In genomic region chr21:34177919-34178567, GRCh38 we compare ENCODE assay signal across 21 cellular contexts.
A peak's percentile ranks its signal among the peaks of the same experiment; 100 is the strongest.
DNase-seq lines count a peak whose midpoint lies in the region; ATAC-seq and TF ChIP-seq lines count a peak whose summit lies in the region.
"Had no signal": no experiment of that assay in that cellular context is flagged by ENCODE, and none has a peak within 500 bp of the region (broad histone marks: within the 10 kb centered on the region; RNA-seq: fewer than 3 reads in every experiment).

No MANE protein-coding gene starts in this region.

- H3K4me1 Mint-ChIP-seq in activated CD8-positive, alpha-beta T cell treated with anti-CD3 and anti-CD28 coated beads for 36 hours (ENCODE audit: low read depth): no peaks in the 10 kb centered on the region
- no peaks in the 10 kb centered on the region for H3K4me1 Mint-ChIP-seq in activated CD8-positive, alpha-beta T cell treated with anti-CD3 and anti-CD28 coated beads, Interleukin-2, amount 10 ng/mL, durations not matched to agents 7 days and 5 days (ENCODE audit: low read depth)
- peaks cover 34% of the 10 kb centered on the region for H3K4me1 Mint-ChIP-seq in GM23338
- peaks cover 14% of the 10 kb centered on the region for H3K4me1 Mint-ChIP-seq in activated T-helper 1 cell treated with anti-CD3 and anti-CD28 coated beads, Interleukin-12 subunit alpha, Interleukin-12 subunit beta, Interleukin-2, Interleukin-4 antibody, amounts not matched to agents 30 ng/mL and 10 ng/mL and 1 ng/mL, durations not matched to agents 14 hours and 24 hours and 36 hours (ENCODE audit: low read depth)
- H3K4me1 Mint-ChIP-seq: B cell had no signal

- H3K9me3 ChIP-seq in sigmoid colon: no peaks in the 10 kb centered on the region
- H3K9me3 ChIP-seq in SK-N-SH: peaks cover 11% of the 10 kb centered on the region

- H3F3A ChIP-seq in GM23338 (replicated peaks; ENCODE audit: low read depth): no peaks in the 10 kb centered on the region
- no peaks in the 10 kb centered on the region for H3F3A ChIP-seq in SK-N-SH (replicated peaks; ENCODE audit: insufficient read depth)

- H3K4me1 ChIP-seq in GM23338 (ENCODE audit: insufficient read depth) (peaks cover 31% of the 10 kb centered on the region), sigmoid colon (peaks cover 0 to 13% (median 3%) of the 10 kb centered on the region in 4 donors), SK-N-SH (ENCODE audit: control insufficient read depth in 1 of 2, insufficient read depth in 2 of 2, low read depth in 1 of 2, low read length in 1 of 2) (peaks cover 0 to 2% of the 10 kb centered on the region in 2 experiments; a peak in 1 of 4 replicates)
- H3K4me1 ChIP-seq: BLaER1 treated with 17β-estradiol and CSF1 and Interleukin-3, amounts not matched to agents 10 nM and 100 nM had no signal

- H3K9me2 ChIP-seq in GM23338 (ENCODE audit: insufficient read depth) (peaks cover 3% of the 10 kb centered on the region; the same call in 1 of the 2 replicates), SK-N-SH (no peaks in the 10 kb centered on the region)

- TF ChIP-seq RAD21 in SK-N-SH (IDR thresholded peaks at IDR 0.05; ENCODE audit: low read length): no peak

- H2AFZ ChIP-seq in GM23338 (no peak overlapping the region), SK-N-SH (ENCODE audit: low read depth) (no peak overlapping the region)

- no peaks in the 10 kb centered on the region for H3K79me2 ChIP-seq in GM23338 (replicated peaks; ENCODE audit: insufficient read depth)
- H3K79me2 ChIP-seq in SK-N-SH (ENCODE audit: insufficient read depth): no peaks in the 10 kb centered on the region

- CTCF ChIA-PET in activated CD8-positive, alpha-beta T cell treated with anti-CD3 and anti-CD28 coated beads for 36 hours (lab: Charles Lee): interaction anchor here (1.1 kb wide), 1 partner anchor 254 kb away, joined by 3 read pairs; no protein-coding TSS in a partner anchor
- CTCF ChIA-PET in activated CD8-positive, alpha-beta T cell treated with anti-CD3 and anti-CD28 coated beads, Interleukin-2, amount 10 ng/mL, durations not matched to agents 7 days and 5 days (lab: Charles Lee): no interaction called here
- CTCF ChIA-PET in SK-N-SH (lab: Yijun Ruan, JAX): interaction anchor here (1.1 kb wide), 1 partner anchor 24 kb away, joined by 3 read pairs; no protein-coding TSS in a partner anchor

- H3K27me3 ChIP-seq in GM23338 (ENCODE audit: insufficient read depth) (peaks cover 42% of the 10 kb centered on the region), sigmoid colon (no peaks in the 10 kb centered on the region), SK-N-SH (ENCODE audit: insufficient read depth) (no peaks in the 10 kb centered on the region)
- H3K27me3 ChIP-seq: BLaER1 treated with 17β-estradiol and CSF1 and Interleukin-3, amounts not matched to agents 10 nM and 100 nM had no signal

- H4K20me1 ChIP-seq in GM23338 (replicated peaks; ENCODE audit: insufficient read depth): no peaks in the 10 kb centered on the region
- no peaks in the 10 kb centered on the region for H4K20me1 ChIP-seq in SK-N-SH (ENCODE audit: insufficient read depth)
- H4K20me1 ChIP-seq: BLaER1 treated with 17β-estradiol and CSF1 and Interleukin-3, amounts not matched to agents 10 nM and 100 nM had no signal

- DNase-seq in activated CD8-positive, alpha-beta T cell treated with anti-CD3 and anti-CD28 coated beads for 36 hours: no peak
- no peak for DNase-seq in activated CD8-positive, alpha-beta T cell treated with anti-CD3 and anti-CD28 coated beads, Interleukin-2, amount 10 ng/mL, durations not matched to agents 7 days and 5 days
- DNase-seq in GM23338 (ENCODE audit: low spot score) (no peak), sigmoid colon (peak; percentile 8), SK-N-SH (no peak), putamen (ENCODE audit: low spot score) (no peak)
- no peak for DNase-seq in activated T-helper 1 cell treated with anti-CD3 and anti-CD28 coated beads, Interleukin-12 subunit alpha, Interleukin-12 subunit beta, Interleukin-2, Interleukin-4 antibody, amounts not matched to agents 30 ng/mL and 10 ng/mL and 1 ng/mL, durations not matched to agents 14 hours and 24 hours and 36 hours (ENCODE audit: low spot score)
- DNase-seq: Calu3; CD8-positive, alpha-beta T cell; DMS53; DND-41; EL; GOT3; H7; HFFc6 had no signal

- peak; percentile 17 for ATAC-seq in activated CD8-positive, alpha-beta T cell treated with anti-CD3 and anti-CD28 coated beads for 36 hours
- no peak for ATAC-seq in activated CD8-positive, alpha-beta T cell treated with anti-CD3 and anti-CD28 coated beads, Interleukin-2, amount 10 ng/mL, durations not matched to agents 7 days and 5 days
- no peak for ATAC-seq in GM23338
- ATAC-seq: CD8-positive, alpha-beta T cell; GM12878; HCT116; HepG2 had no signal

- H3K4me2 ChIP-seq in GM23338 (0 out of 2 replicates have a peak overlapping the region, but pooled peaks have one; percentile 58), SK-N-SH (no peak overlapping the region)
- H3K4me2 ChIP-seq: BLaER1 treated with 17β-estradiol and CSF1 and Interleukin-3, amounts not matched to agents 10 nM and 100 nM had no signal

- H3K27ac ChIP-seq in GM23338 (ENCODE audit: low read depth): no peak overlapping the region
- no peak overlapping the region for H3K27ac ChIP-seq in sigmoid colon
- H3K27ac ChIP-seq in SK-N-SH (ENCODE audit: low read depth in 2 of 2, low read length in 1 of 2): no peak overlapping the region
- H3K27ac ChIP-seq: BLaER1 treated with 17β-estradiol and CSF1 and Interleukin-3, amounts not matched to agents 10 nM and 100 nM had no signal

- peaks cover 12% of the 10 kb centered on the region for H3K9me3 Mint-ChIP-seq in activated CD8-positive, alpha-beta T cell treated with anti-CD3 and anti-CD28 coated beads for 36 hours
- H3K9me3 Mint-ChIP-seq in activated CD8-positive, alpha-beta T cell treated with anti-CD3 and anti-CD28 coated beads, Interleukin-2, amount 10 ng/mL, durations not matched to agents 7 days and 5 days (ENCODE audit: insufficient read depth): peaks cover 19% of the 10 kb centered on the region
- peaks cover 7% of the 10 kb centered on the region; the same call in 2 of the 3 replicates for H3K9me3 Mint-ChIP-seq in GM23338
- H3K9me3 Mint-ChIP-seq in activated T-helper 1 cell treated with anti-CD3 and anti-CD28 coated beads, Interleukin-12 subunit alpha, Interleukin-12 subunit beta, Interleukin-2, Interleukin-4 antibody, amounts not matched to agents 30 ng/mL and 10 ng/mL and 1 ng/mL, durations not matched to agents 14 hours and 24 hours and 36 hours: peaks cover 30% of the 10 kb centered on the region

- no peak overlapping the region for H3K9ac ChIP-seq in SK-N-SH
- H3K9ac ChIP-seq: BLaER1 treated with 17β-estradiol and CSF1 and Interleukin-3, amounts not matched to agents 10 nM and 100 nM had no signal

- TF ChIP-seq EP300 in sigmoid colon (IDR thresholded peaks at IDR 0.05) (no peak), SK-N-SH (IDR thresholded peaks at IDR 0.05; ENCODE audit: borderline replicate concordance in 1 of 2, low read depth in 1 of 2, low read length in 1 of 2) (no peak)

- 85 to 86% methylated on average over 7 of the region's 7 CpGs for WGBS in sigmoid colon, 2 donors
- 45% methylated on average over 7 of the region's 7 CpGs for WGBS in SK-N-SH (ENCODE audit: low lambda C conversion rate)

- POLR2A ChIA-PET in activated CD8-positive, alpha-beta T cell treated with anti-CD3 and anti-CD28 coated beads for 36 hours (lab: Charles Lee): no interaction called here
- POLR2A ChIA-PET in activated CD8-positive, alpha-beta T cell treated with anti-CD3 and anti-CD28 coated beads, Interleukin-2, amount 10 ng/mL, durations not matched to agents 7 days and 5 days (lab: Charles Lee): no interaction called here
- POLR2A ChIA-PET in SK-N-SH (lab: Yijun Ruan, JAX): no interaction called here

- H3K36me3 ChIP-seq in GM23338 (ENCODE audit: insufficient read depth) (no peaks in the 10 kb centered on the region), sigmoid colon (no peaks in the 10 kb centered on the region), SK-N-SH (replicated peaks in 1 of 2; ENCODE audit: control insufficient read depth in 1 of 2, insufficient read depth in 2 of 2, low read length in 1 of 2) (no peaks in the 10 kb centered on the region)

- H3K4me3 ChIP-seq in GM23338: no peak overlapping the region
- no peak overlapping the region for H3K4me3 ChIP-seq in sigmoid colon
- no peak overlapping the region for H3K4me3 ChIP-seq in SK-N-SH (ENCODE audit: low read depth in 2 of 2, low read length in 1 of 2)
- H3K4me3 ChIP-seq: BLaER1 treated with 17β-estradiol and CSF1 and Interleukin-3, amounts not matched to agents 10 nM and 100 nM; GM12878 had no signal

- intact Hi-C loops in activated CD8-positive, alpha-beta T cell treated with anti-CD3 and anti-CD28 coated beads for 36 hours (cut with micrococcal nuclease): no loop called here
- intact Hi-C loops in activated T-helper 1 cell treated with anti-CD3 and anti-CD28 coated beads, Interleukin-12 subunit alpha, Interleukin-12 subunit beta, Interleukin-2, Interleukin-4 antibody, amounts not matched to agents 30 ng/mL and 10 ng/mL and 1 ng/mL, durations not matched to agents 14 hours and 24 hours and 36 hours (cut with micrococcal nuclease): no loop called here
- intact Hi-C loops in sigmoid colon (cut with DNase I): no loop called here

- H3K36me3 Mint-ChIP-seq in activated CD8-positive, alpha-beta T cell treated with anti-CD3 and anti-CD28 coated beads for 36 hours (ENCODE audit: low read depth): peaks cover 7% of the 10 kb centered on the region
- H3K36me3 Mint-ChIP-seq in activated CD8-positive, alpha-beta T cell treated with anti-CD3 and anti-CD28 coated beads, Interleukin-2, amount 10 ng/mL, durations not matched to agents 7 days and 5 days (ENCODE audit: low read depth): peaks cover 10% of the 10 kb centered on the region
- H3K36me3 Mint-ChIP-seq in GM23338 (ENCODE audit: low read depth): peaks cover 7% of the 10 kb centered on the region; the same call in 2 of the 3 replicates
- H3K36me3 Mint-ChIP-seq in activated T-helper 1 cell treated with anti-CD3 and anti-CD28 coated beads, Interleukin-12 subunit alpha, Interleukin-12 subunit beta, Interleukin-2, Interleukin-4 antibody, amounts not matched to agents 30 ng/mL and 10 ng/mL and 1 ng/mL, durations not matched to agents 14 hours and 24 hours and 36 hours (ENCODE audit: low read depth): peaks cover 3% of the 10 kb centered on the region

- no peak for TF ChIP-seq CTCF in activated CD8-positive, alpha-beta T cell treated with anti-CD3 and anti-CD28 coated beads for 36 hours (IDR thresholded peaks at IDR 0.05)
- TF ChIP-seq CTCF in GM23338 (conservative IDR thresholded peaks at IDR 0.05; ENCODE audit: low read depth in 2 of 2) (no peak), sigmoid colon (IDR thresholded peaks at IDR 0.05) (no peak), SK-N-SH (IDR thresholded peaks at IDR 0.05) (no peak)

- no peak overlapping the region for H3K4me3 Mint-ChIP-seq in activated CD8-positive, alpha-beta T cell treated with anti-CD3 and anti-CD28 coated beads for 36 hours
- H3K4me3 Mint-ChIP-seq in activated CD8-positive, alpha-beta T cell treated with anti-CD3 and anti-CD28 coated beads, Interleukin-2, amount 10 ng/mL, durations not matched to agents 7 days and 5 days: no peak overlapping the region
- H3K4me3 Mint-ChIP-seq in GM23338: no peak overlapping the region; the same call in 2 of the 3 replicates
- no peak overlapping the region for H3K4me3 Mint-ChIP-seq in activated T-helper 1 cell treated with anti-CD3 and anti-CD28 coated beads, Interleukin-12 subunit alpha, Interleukin-12 subunit beta, Interleukin-2, Interleukin-4 antibody, amounts not matched to agents 30 ng/mL and 10 ng/mL and 1 ng/mL, durations not matched to agents 14 hours and 24 hours and 36 hours
- H3K4me3 Mint-ChIP-seq: B cell; CD8-positive, alpha-beta T cell; HFFc6; IgD-negative memory B cell had no signal

- no peak for TF ChIP-seq POLR2A in sigmoid colon (IDR thresholded peaks at IDR 0.05)

- H3K27me3 Mint-ChIP-seq in activated CD8-positive, alpha-beta T cell treated with anti-CD3 and anti-CD28 coated beads for 36 hours: peaks cover under 1% of the 10 kb centered on the region
- no peaks in the 10 kb centered on the region for H3K27me3 Mint-ChIP-seq in activated CD8-positive, alpha-beta T cell treated with anti-CD3 and anti-CD28 coated beads, Interleukin-2, amount 10 ng/mL, durations not matched to agents 7 days and 5 days (ENCODE audit: low read depth)
- peaks cover 15% of the 10 kb centered on the region for H3K27me3 Mint-ChIP-seq in GM23338 (ENCODE audit: insufficient read depth, low read depth, poor library complexity)
- peaks cover 2% of the 10 kb centered on the region for H3K27me3 Mint-ChIP-seq in activated T-helper 1 cell treated with anti-CD3 and anti-CD28 coated beads, Interleukin-12 subunit alpha, Interleukin-12 subunit beta, Interleukin-2, Interleukin-4 antibody, amounts not matched to agents 30 ng/mL and 10 ng/mL and 1 ng/mL, durations not matched to agents 14 hours and 24 hours and 36 hours (ENCODE audit: insufficient read depth)
- H3K27me3 Mint-ChIP-seq: B cell, IgD-negative memory B cell had no signal

- H3K27ac Mint-ChIP-seq in activated CD8-positive, alpha-beta T cell treated with anti-CD3 and anti-CD28 coated beads for 36 hours: no peak overlapping the region
- no peak overlapping the region for H3K27ac Mint-ChIP-seq in activated CD8-positive, alpha-beta T cell treated with anti-CD3 and anti-CD28 coated beads, Interleukin-2, amount 10 ng/mL, durations not matched to agents 7 days and 5 days
- no peak overlapping the region for H3K27ac Mint-ChIP-seq in GM23338
- peak overlapping the region; percentile 22 for H3K27ac Mint-ChIP-seq in activated T-helper 1 cell treated with anti-CD3 and anti-CD28 coated beads, Interleukin-12 subunit alpha, Interleukin-12 subunit beta, Interleukin-2, Interleukin-4 antibody, amounts not matched to agents 30 ng/mL and 10 ng/mL and 1 ng/mL, durations not matched to agents 14 hours and 24 hours and 36 hours
- H3K27ac Mint-ChIP-seq: B cell; CD8-positive, alpha-beta T cell; HFFc6; IgD-negative memory B cell had no signal
